26 cellular contexts compared by ENCODE assay signal in genomic region chr7:145105561-145105960, GRCh38.
DNase-seq lines count a peak whose midpoint lies in the region; ATAC-seq, FAIRE-seq and TF ChIP-seq lines count a peak whose summit lies in the region.
"Had no signal": no experiment of that assay in that cellular context is flagged by ENCODE, and none has a peak within 500 bp of the region (broad histone marks: within the 10 kb centered on the region; RNA-seq: fewer than 3 reads in every experiment).

No MANE protein-coding gene starts in this region.

- H3K9me3 Mint-ChIP-seq in nephron: peaks cover 2% of the 10 kb centered on the region
- H3K9me3 Mint-ChIP-seq: activated CD4-positive, alpha-beta memory T cell treated with anti-CD3 and anti-CD28 coated beads for 36 hours; activated naive CD4-positive, alpha-beta T cell treated with anti-CD3 and anti-CD28 coated beads, Interleukin-2, amount 50 U/mL, for 72 hours had no signal

- TF ChIP-seq CTCF in nephron (IDR thresholded peaks at IDR 0.05; ENCODE audit: unreplicated experiment in 3 of 3): no peak
- no peak for TF ChIP-seq CTCF in D721Med (IDR thresholded peaks at IDR 0.05; ENCODE audit: insufficient read depth, missing control alignments)

- no peaks in the 10 kb centered on the region for H3K36me3 Mint-ChIP-seq in nephron (ENCODE audit: low read depth)
- H3K36me3 Mint-ChIP-seq: activated CD4-positive, alpha-beta memory T cell treated with anti-CD3 and anti-CD28 coated beads for 36 hours; activated naive CD4-positive, alpha-beta T cell treated with anti-CD3 and anti-CD28 coated beads, Interleukin-2, amount 50 U/mL, for 72 hours; CD4-positive, CD25-positive, alpha-beta regulatory T cell; IgD-negative memory B cell; stimulated activated effector memory CD8-positive, alpha-beta T cell treated with anti-CD3 and anti-CD28 coated beads, Interleukin-12 subunit alpha, Interleukin-12 subunit beta, amount 100 ng/mL, for 72 hours had no signal

- peaks cover 14% of the 10 kb centered on the region for H3K4me1 Mint-ChIP-seq in nephron
- H3K4me1 Mint-ChIP-seq: CD4-positive, CD25-positive, alpha-beta regulatory T cell; IgD-negative memory B cell; stimulated activated effector memory CD8-positive, alpha-beta T cell treated with anti-CD3 and anti-CD28 coated beads, Interleukin-12 subunit alpha, Interleukin-12 subunit beta, amount 100 ng/mL, for 72 hours had no signal

- peak; percentile 92 for DNase-seq in NCI-H1092 treated with DMSO at 0.1 percent for 48 hours (lab: John Stamatoyannopoulos, UW)
- DNase-seq in NCI-H1092 (lab: John Stamatoyannopoulos, UW): no peak
- peak; percentile 90 for DNase-seq in NCI-H146 treated with DMSO at 0.1 percent for 48 hours (lab: John Stamatoyannopoulos, UW; ENCODE audit: unreplicated experiment)
- DNase-seq in NCI-H69 (lab: John Stamatoyannopoulos, UW): peak; percentile 96
- no peak for DNase-seq in EL
- no peak for DNase-seq in D721Med (ENCODE audit: insufficient read length, low spot score)
- DNase-seq: activated CD4-positive, alpha-beta memory T cell treated with anti-CD3 and anti-CD28 coated beads for 36 hours; CD4-positive, CD25-positive, alpha-beta regulatory T cell; effector CD4-positive, alpha-beta T cell; H9; islet precursor cell; NCI-H1694; NCI-H510A; sigmoid colon; stimulated activated CD4-positive, alpha-beta T cell treated with anti-CD3 and anti-CD28 coated beads, Interleukin-4, amount 100 ng/mL, for 24 hours; substantia nigra; T-helper 1 cell; upper lobe of right lung had no signal

- ATAC-seq in HG02840 (IDR thresholded peaks at IDR 0.05; ENCODE audit: low FRiP score, unreplicated experiment): no peak
- ATAC-seq: activated naive CD4-positive, alpha-beta T cell treated with anti-CD3 and anti-CD28 coated beads, Interleukin-2, amount 50 U/mL, for 72 hours; psoas muscle; stimulated activated effector memory CD8-positive, alpha-beta T cell treated with anti-CD3 and anti-CD28 coated beads, Interleukin-12 subunit alpha, Interleukin-12 subunit beta, amount 100 ng/mL, for 72 hours; upper lobe of right lung had no signal

- peak overlapping the region; percentile 31 to 55 (median 40) for H3K27ac Mint-ChIP-seq in nephron
- H3K27ac Mint-ChIP-seq: activated CD4-positive, alpha-beta memory T cell treated with anti-CD3 and anti-CD28 coated beads for 36 hours; activated naive CD4-positive, alpha-beta T cell treated with anti-CD3 and anti-CD28 coated beads, Interleukin-2, amount 50 U/mL, for 72 hours; CD4-positive, CD25-positive, alpha-beta regulatory T cell; H9; stimulated activated effector memory CD8-positive, alpha-beta T cell treated with anti-CD3 and anti-CD28 coated beads, Interleukin-12 subunit alpha, Interleukin-12 subunit beta, amount 100 ng/mL, for 72 hours had no signal

- FAIRE-seq in D721Med (lab: Jason Lieb, UNC): no peak
- FAIRE-seq: bronchial epithelial cell, RCC 7860 had no signal

- H3K4me3 Mint-ChIP-seq in nephron: no peak overlapping the region
- H3K4me3 Mint-ChIP-seq: activated CD4-positive, alpha-beta memory T cell treated with anti-CD3 and anti-CD28 coated beads for 36 hours; CD4-positive, CD25-positive, alpha-beta regulatory T cell; H9; IgD-negative memory B cell; stimulated activated effector memory CD8-positive, alpha-beta T cell treated with anti-CD3 and anti-CD28 coated beads, Interleukin-12 subunit alpha, Interleukin-12 subunit beta, amount 100 ng/mL, for 72 hours had no signal

- no peaks in the 10 kb centered on the region for H3K27me3 Mint-ChIP-seq in nephron (ENCODE audit: low read depth)

Comparison
In these comparisons a context has a peak if more than half of its experiments do, and no peak if none do; other contexts are left out.
1. DNase-seq: peak in NCI-H1092 treated with DMSO at 0.1 percent for 48 hours (single experiment), NCI-H146 treated with DMSO at 0.1 percent for 48 hours (single experiment) and NCI-H69 (single experiment); none in NCI-H1092 (single experiment), EL (single experiment) and D721Med (single experiment).